ENCODE assay signal across 8 cellular contexts in the genomic region with DNA sequence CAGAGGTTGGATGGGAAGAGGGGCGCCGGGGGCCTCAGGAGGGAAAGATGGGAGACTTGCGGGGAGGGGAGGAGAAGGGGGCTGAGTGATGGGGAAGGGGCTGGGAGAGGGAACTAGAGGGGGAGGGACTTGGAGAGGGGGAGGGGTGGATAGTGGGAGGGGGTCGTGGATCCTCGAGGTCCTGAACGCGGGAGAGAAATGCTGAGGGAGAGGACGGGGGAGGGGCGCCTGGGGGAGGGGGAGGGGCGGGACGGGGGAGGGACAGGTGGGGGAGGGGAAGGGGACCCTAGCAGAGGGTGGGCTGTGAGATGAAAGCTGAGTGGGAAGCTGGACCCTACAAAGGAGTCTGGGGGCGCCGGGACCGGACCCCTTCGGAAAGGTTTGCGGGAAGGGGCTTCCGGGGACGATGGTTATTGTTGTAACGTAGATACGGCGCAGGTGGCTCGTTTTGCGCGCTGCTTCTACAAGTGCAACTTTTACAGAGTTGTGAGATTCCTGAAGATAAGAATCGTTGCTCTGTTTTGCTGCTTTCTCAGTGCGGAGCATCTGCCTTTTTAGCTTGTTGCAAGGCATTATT. TPM values are rescaled to one million over a fixed set of nuclear protein-coding genes. Genes with fewer than 3 reads are reported as not detected.
A peak's percentile ranks its signal among the peaks of the same experiment; 100 is the strongest.
DNase-seq lines count a peak whose midpoint lies in the region; ATAC-seq, FAIRE-seq and TF ChIP-seq lines count a peak whose summit lies in the region.

No MANE protein-coding gene starts in this region.

- no peaks in the 10 kb centered on the region for H3K27me3 ChIP-seq in Peyer's patch
- H3K27me3 ChIP-seq in muscle layer of colon (ENCODE audit: control insufficient read depth in 1 of 2, insufficient read depth in 2 of 2, low read length in 2 of 2), result no peaks in the 10 kb centered on the region

- ATAC-seq in GM18870 (IDR thresholded peaks at IDR 0.05; ENCODE audit: unreplicated experiment), result no peak

- H3K4me3 ChIP-seq in Peyer's patch, result peak overlapping the region; percentile 50 to 71 (median 62)
- peak overlapping the region; percentile 65 for H3K4me3 ChIP-seq in cardiac fibroblast (replicated peaks in 1 of 2; ENCODE audit: low read depth in 2 of 2, low read length in 2 of 2)
- peak overlapping the region; percentile 46 to 72 for H3K4me3 ChIP-seq in muscle layer of colon (ENCODE audit: low read depth in 1 of 2, low read length in 2 of 2)

- peak; percentile 54 for FAIRE-seq in GM12891 (lab: Jason Lieb, UNC)

- H3K9me3 ChIP-seq in Peyer's patch (no peaks in the 10 kb centered on the region), muscle layer of colon (ENCODE audit: low read length) (no peaks in the 10 kb centered on the region)

- peak; percentile 21; the same call in 1 of the 2 replicates for TF ChIP-seq POLR2A in GM12891 (IDR thresholded peaks at IDR 0.05; ENCODE audit: low read depth, low read length)
- no peak for TF ChIP-seq POLR2A in Peyer's patch (IDR thresholded peaks at IDR 0.05)

- H3K27ac ChIP-seq in Peyer's patch, result peak overlapping the region; percentile 67 to 86 (median 83)
- peak overlapping the region; percentile 40 for H3K27ac ChIP-seq in muscle layer of colon (ENCODE audit: low read depth, low read length)

- no peaks in the 10 kb centered on the region for H3K36me3 ChIP-seq in Peyer's patch
- H3K36me3 ChIP-seq in muscle layer of colon (ENCODE audit: insufficient read depth, low read length), result no peaks in the 10 kb centered on the region

- H3K4me1 ChIP-seq in Peyer's patch (peaks cover 0 to 23% (median 2%) of the 10 kb centered on the region in 4 donors), muscle layer of colon (ENCODE audit: insufficient read depth, low read length) (peaks cover 22% of the 10 kb centered on the region)

- no peak for TF ChIP-seq CTCF in Peyer's patch (IDR thresholded peaks at IDR 0.05)
- no peak for TF ChIP-seq CTCF in cardiac fibroblast (IDR thresholded peaks at IDR 0.05; ENCODE audit: low read depth, low read length)

- DNase-seq in GM12891 (ENCODE audit: insufficient read length, low spot score) (no peak), Peyer's patch (peak in 1 of 3 donors; percentile 41), cardiac fibroblast (ENCODE audit: low read depth in 2 of 2) (peak in 1 of 2 donors; percentile 9), NCI-H524 treated with DMSO at 0.1 percent for 48 hours (lab: John Stamatoyannopoulos, UW) (no peak), NOMO-1 (lab: John Stamatoyannopoulos, UW; ENCODE audit: unreplicated experiment in 2 of 2) (no peak), epidermal melanocyte (ENCODE audit: insufficient read length, low spot score) (no peak)

- peak overlapping the region; percentile 1 for H3K9ac ChIP-seq in muscle layer of colon (ENCODE audit: low read length)

TF ChIP-seq in GM12891, 5 proteins besides CTCF, POLR2A, EP300 and RAD21:
- no peak for TF ChIP-seq TAF1 (IDR thresholded peaks at IDR 0.05; ENCODE audit: low read depth, low read length)
- TF ChIP-seq POLR2AphosphoS5 (IDR thresholded peaks at IDR 0.05; ENCODE audit: low read depth, low read length), result no peak
- TF ChIP-seq POU2F2 (IDR thresholded peaks at IDR 0.05; ENCODE audit: low read depth, low read length), result no peak
- no peak for TF ChIP-seq PAX5 (IDR thresholded peaks at IDR 0.05; ENCODE audit: insufficient read depth, low read length, severe bottlenecking)
- no peak for TF ChIP-seq SPI1 (IDR thresholded peaks at IDR 0.05; ENCODE audit: low read depth, low read length)

RNA-seq across cellular contexts. Expression of gene ZNF444, which starts 0.4 kb away (rescaled TPM):
- polyA plus RNA-seq in GM12891 (2012; ENCODE audit: low read depth, missing spikeins), result 15.0 TPM
- total RNA-seq in Peyer's patch, result 10 to 100 TPM; 22.1 to 49.9 (median 33.2) TPM

RNA-seq across cellular contexts. Expression of gene ZNF787, which starts 20.4 kb away (rescaled TPM):
- polyA plus RNA-seq in GM12891 (2012; ENCODE audit: low read depth, missing spikeins), result 16.4 TPM
- total RNA-seq in Peyer's patch, result 10 to 100 TPM; 19.0 to 42.1 (median 26.9) TPM

RNA-seq across cellular contexts. Expression of gene GALP, which starts 34.3 kb away (rescaled TPM):
- polyA plus RNA-seq in GM12891 (2012; ENCODE audit: low read depth, missing spikeins), result not detected
- total RNA-seq in Peyer's patch, result not detected

RNA-seq across cellular contexts. Expression of gene ZSCAN5B, which starts 56.1 kb away (rescaled TPM):
- 0.06 TPM for polyA plus RNA-seq in GM12891 (2012; ENCODE audit: low read depth, missing spikeins)
- not detected for total RNA-seq in Peyer's patch
